8 cellular contexts compared by ENCODE assay signal in genomic region chr2:53970898-53971681, GRCh38. TPM values are rescaled to one million over a fixed set of nuclear protein-coding genes. Genes with fewer than 3 reads are reported as not detected.
DNase-seq lines count a peak whose midpoint lies in the region; ATAC-seq and TF ChIP-seq lines count a peak whose summit lies in the region.

PSME4 (minus strand) TSS chr2:53970993; CDS start chr2:53970784, 209 bp downstream.

- ATAC-seq in GM18907 (IDR thresholded peaks at IDR 0.05; ENCODE audit: unreplicated experiment) (peak; percentile 87), HG03135 (IDR thresholded peaks at IDR 0.05; ENCODE audit: unreplicated experiment) (peak; percentile 88), activated B cell treated with CpG ODN at 0.5 μM for 24 hours (ENCODE audit: low read depth) (peak; percentile 90)

- peak within 1 kb of the TSS; percentile 94 for H3K4me3 Mint-ChIP-seq in activated B cell treated with CpG ODN at 0.5 μM for 24 hours

- H3K9me3 ChIP-seq in AG04450 (ENCODE audit: control insufficient read depth, insufficient read depth, low read length) (no peaks in the 10 kb centered on the region; the same call in 1 of the 2 replicates), smooth muscle cell (replicated peaks; ENCODE audit: low read depth) (no peaks in the 10 kb centered on the region)

- WGBS in smooth muscle cell (ENCODE audit: low lambda C conversion rate), result under 1% methylated on average over 48 of the region's 61 CpGs

- H3K4me2 ChIP-seq in smooth muscle cell, result peak within 1 kb of the TSS; percentile 87

- H3K27me3 Mint-ChIP-seq in activated B cell treated with CpG ODN at 0.5 μM for 24 hours, result no peaks in the 10 kb centered on the region

- H3K4me3 ChIP-seq in AG04450 (ENCODE audit: low read depth, low read length) (peak within 1 kb of the TSS; percentile 94), cardiac fibroblast (replicated peaks in 1 of 2; ENCODE audit: low read depth in 2 of 2, low read length in 2 of 2) (peak within 1 kb of the TSS; percentile 83 to 87), smooth muscle cell (peak within 1 kb of the TSS; percentile 81)

- POLR2A ChIA-PET in AG04450 (lab: Yijun Ruan, JAX), result interaction anchor here (0.7 to 1.7 kb wide), 5 partner anchors 9 to 695 kb away, joined by 3 to 4 read pairs (median 3); partner anchors contain the start of gene ACYP2
- POLR2A ChIA-PET in activated B cell treated with CpG ODN at 0.5 μM for 24 hours (lab: Charles Lee), result interaction anchor here (0.7 to 3.4 kb wide), 19 partner anchors 9 to 702 kb away, joined by 3 to 37 read pairs (median 4); partner anchors contain the start of genes ACYP2 and CHAC2

- no peaks in the 10 kb centered on the region for H3F3A ChIP-seq in smooth muscle cell (ENCODE audit: low read depth)

- DNase-seq in AG04450 (ENCODE audit: low read depth, low spot score) (peak; percentile 66), NCI-H2227 treated with DMSO at 0.1 percent for 48 hours (lab: John Stamatoyannopoulos, UW) (peak; percentile 92), activated B cell treated with CpG ODN at 0.5 μM for 24 hours (peak; percentile 97), cardiac fibroblast (ENCODE audit: low read depth in 2 of 2) (peak; percentile 87 to 95), iPS-NIHi7 (ENCODE audit: extremely low spot score) (peak; percentile 95), smooth muscle cell (lab: John Stamatoyannopoulos, UW; ENCODE audit: unreplicated experiment) (peak; percentile 83)

- H3K79me2 ChIP-seq in smooth muscle cell (ENCODE audit: low read depth), result peaks cover 45% of the 10 kb centered on the region

- CTCF ChIA-PET in AG04450 (lab: Charles Lee), result interaction anchor here (1.0 kb wide), 1 partner anchor 136 kb away, joined by 3 read pairs; no protein-coding TSS in a partner anchor
- CTCF ChIA-PET in activated B cell treated with CpG ODN at 0.5 μM for 24 hours (lab: Charles Lee), result interaction anchor here (1.8 kb wide), 1 partner anchor 136 kb away, joined by 6 read pairs; no protein-coding TSS in a partner anchor

- H3K9me3 Mint-ChIP-seq in activated B cell treated with CpG ODN at 0.5 μM for 24 hours, result no peaks in the 10 kb centered on the region

- peak within 1 kb of the TSS; percentile 94 for H3K27ac Mint-ChIP-seq in activated B cell treated with CpG ODN at 0.5 μM for 24 hours

- intact Hi-C loops in activated B cell treated with CpG ODN at 0.5 μM for 24 hours (cut with micrococcal nuclease), result loop anchor here (1.0 to 5.0 kb wide), 7 partner anchors 34 to 1646 kb away; partner anchors contain the start of genes ACYP2, CHAC2, EML6 and PPP4R3B

- H3K4me1 ChIP-seq in smooth muscle cell (ENCODE audit: low read depth), result peaks cover 12% of the 10 kb centered on the region

- H3K9ac ChIP-seq in smooth muscle cell (ENCODE audit: low read depth), result peak within 1 kb of the TSS; percentile 91

- H3K36me3 Mint-ChIP-seq in activated B cell treated with CpG ODN at 0.5 μM for 24 hours (ENCODE audit: low read depth), result peaks cover 35% of the 10 kb centered on the region

- H4K20me1 ChIP-seq in smooth muscle cell (ENCODE audit: low read depth), result peaks cover 44% of the 10 kb centered on the region

- peaks cover 2% of the 10 kb centered on the region for H3K36me3 ChIP-seq in smooth muscle cell (ENCODE audit: low read depth)

- H3K27ac ChIP-seq in AG04450 (ENCODE audit: low read depth, low read length) (peak within 1 kb of the TSS; percentile 98), smooth muscle cell (ENCODE audit: low read depth) (peak within 1 kb of the TSS; percentile 95)

- H3K4me1 Mint-ChIP-seq in activated B cell treated with CpG ODN at 0.5 μM for 24 hours, result peaks cover 49% of the 10 kb centered on the region

- no peaks in the 10 kb centered on the region for H3K27me3 ChIP-seq in AG04450 (ENCODE audit: control insufficient read depth, insufficient read depth, low read length)
- no peaks in the 10 kb centered on the region for H3K27me3 ChIP-seq in smooth muscle cell (ENCODE audit: low read depth)

- no peak for TF ChIP-seq CTCF in AG04450 (IDR thresholded peaks at IDR 0.05; ENCODE audit: low read depth, low read length)
- no peak for TF ChIP-seq CTCF in activated B cell treated with CpG ODN at 0.5 μM for 24 hours (IDR thresholded peaks at IDR 0.05)
- no peak for TF ChIP-seq CTCF in cardiac fibroblast (IDR thresholded peaks at IDR 0.05; ENCODE audit: low read depth, low read length)
- TF ChIP-seq CTCF in smooth muscle cell (IDR thresholded peaks at IDR 0.05; ENCODE audit: borderline replicate concordance, insufficient read depth, poor library complexity, severe bottlenecking), result no peak

- H2AFZ ChIP-seq in smooth muscle cell (ENCODE audit: low read depth), result peak within 1 kb of the TSS; percentile 62

RNA-seq across cellular contexts. Expression of gene PSME4, which starts in this region (rescaled TPM):
- 48.4 and 52.0 TPM in 2 replicates for polyA plus RNA-seq in AG04450 (2011; rRNA removed)
- 49.7 and 87.8 TPM in 2 replicates for polyA minus RNA-seq in AG04450 (2011; rRNA and poly(A)+ RNA removed)
- 73.2 and 74.3 TPM in 2 replicates for total RNA-seq in activated B cell treated with CpG ODN at 0.5 μM for 24 hours
- 65.2 and 81.6 TPM in 2 replicates for total RNA-seq in smooth muscle cell
- polyA plus RNA-seq in smooth muscle cell, result 11.3 and 15.7 TPM in 2 replicates

Comparison
In these comparisons a context has a peak if more than half of its experiments do, and no peak if none do; other contexts are left out.
1. Peak in every context shown above with its lines: DNase-seq, ATAC-seq, H3K4me3 ChIP-seq and H3K27ac ChIP-seq.